8 cellular contexts compared by ENCODE assay signal in the genomic region with DNA sequence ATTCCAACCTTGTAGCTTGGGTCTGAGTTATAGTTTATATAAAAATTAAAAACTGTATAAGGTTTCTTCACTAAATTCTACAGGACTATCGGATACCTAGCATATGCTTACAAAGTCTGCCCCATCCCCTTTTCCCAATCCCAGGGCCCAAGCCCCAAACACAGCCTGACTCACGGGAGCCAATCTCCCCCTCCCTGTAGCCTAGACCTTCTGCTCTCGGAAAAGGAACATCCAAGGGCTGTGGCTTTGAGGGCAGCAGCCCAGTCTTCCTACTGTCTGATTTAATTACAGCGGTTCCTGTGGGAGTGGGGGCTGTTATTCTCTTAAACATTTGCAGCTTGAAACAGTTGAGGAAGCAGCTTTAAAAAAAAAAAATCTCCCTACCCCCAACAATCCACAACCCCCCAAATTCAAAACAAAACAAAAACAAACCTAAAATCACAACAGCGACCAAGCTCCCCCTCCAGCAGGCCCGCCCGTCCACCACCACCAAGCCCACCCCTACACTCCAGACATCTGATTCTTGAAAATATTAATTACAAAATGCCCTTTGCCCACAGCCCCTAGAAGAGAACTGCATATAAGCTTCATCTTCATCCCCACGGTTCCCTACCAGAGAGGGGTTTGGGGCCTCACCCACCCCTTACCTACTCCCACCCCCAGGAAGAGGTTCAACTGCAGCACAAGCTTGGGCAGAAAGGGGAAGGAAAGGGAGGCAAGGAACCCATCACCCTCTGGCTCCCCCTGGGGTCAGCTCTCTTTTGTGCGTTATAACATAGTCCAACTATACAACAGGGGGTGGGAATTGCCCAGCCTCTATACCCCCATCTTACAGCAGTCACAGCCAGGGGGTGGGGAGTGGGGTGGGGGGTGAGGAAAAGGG. TPM values are rescaled to one million over a fixed set of nuclear protein-coding genes. Genes with fewer than 3 reads are reported as not detected.
DNase-seq lines count a peak whose midpoint lies in the region; ATAC-seq and TF ChIP-seq lines count a peak whose summit lies in the region.

No MANE protein-coding gene starts in this region.

- DNase-seq in activated naive CD4-positive, alpha-beta T cell treated with Interleukin-2 at 50 U/mL for 16 hours, result peak; percentile 42
- DNase-seq in activated naive CD4-positive, alpha-beta T cell (lab: John Stamatoyannopoulos, UW), result no peak
- DNase-seq in NCI-H2227 treated with DMSO at 0.1 percent for 48 hours (lab: John Stamatoyannopoulos, UW), result peak; percentile 23
- DNase-seq in activated CD8-positive, alpha-beta memory T cell treated with anti-CD3 and anti-CD28 coated beads, Interleukin-2, amount 50 U/mL, for 48 hours, result peak; percentile 63
- peak; percentile 35 for DNase-seq in fibroblast of the aortic adventitia (ENCODE audit: low read depth)
- no peak for DNase-seq in gastrocnemius medialis
- DNase-seq in midbrain (lab: John Stamatoyannopoulos, UW), result no peak

- H3K36me3 ChIP-seq in gastrocnemius medialis, result peaks cover 0 to 37% of the 10 kb centered on the region in 2 donors

- H3K4me3 ChIP-seq in fibroblast of the aortic adventitia (ENCODE audit: low read depth, low read length) (no peak overlapping the region), gastrocnemius medialis (peak overlapping the region; percentile 79 to 98 (median 89))

- peak overlapping the region; percentile 96 to 99 (median 98) for H3K27ac ChIP-seq in gastrocnemius medialis

- TF ChIP-seq POLR2A in gastrocnemius medialis (IDR thresholded peaks at IDR 0.05), result no peak

- intact Hi-C loops in gastrocnemius medialis (cut with DNase I; ENCODE audit: low total_unique reads), result loop anchor here (1.0 to 5.0 kb wide), 2 partner anchors 37 to 302 kb away; partner anchors contain the start of gene CCNT1

- no peaks in the 10 kb centered on the region for H3K9me3 ChIP-seq in gastrocnemius medialis

- peak; percentile 49 for TF ChIP-seq CTCF in fibroblast of the aortic adventitia (IDR thresholded peaks at IDR 0.05; ENCODE audit: insufficient read depth, low read length)
- TF ChIP-seq CTCF in gastrocnemius medialis (IDR thresholded peaks at IDR 0.05 in 4 of 5, conservative IDR thresholded peaks at IDR 0.05 in 1 of 5), result no peak

- peaks cover 29 to 32% of the 10 kb centered on the region in 2 donors for H3K4me1 ChIP-seq in gastrocnemius medialis

- no peak for ATAC-seq in gastrocnemius medialis
- ATAC-seq in HG03520 (IDR thresholded peaks at IDR 0.05; ENCODE audit: unreplicated experiment), result no peak

- in situ Hi-C loops in gastrocnemius medialis (cut with MboI; ENCODE audit: low sequenced_read_pairs in 4 of 4), result no loop called here

- H3K27me3 ChIP-seq in gastrocnemius medialis, result no peaks in the 10 kb centered on the region

RNA-seq across cellular contexts. Expression of gene PRKAG1, which starts 1.1 kb away (rescaled TPM):
- total RNA-seq in fibroblast of the aortic adventitia (ENCODE audit: low replicate concordance), result 52.4 and 95.9 TPM in 2 replicates
- 10 to 100 TPM; 67.4 to 97.7 (median 83.9) TPM for total RNA-seq in gastrocnemius medialis

RNA-seq across cellular contexts. Expression of gene DDN, which starts 20.5 kb away (rescaled TPM):
- total RNA-seq in fibroblast of the aortic adventitia (ENCODE audit: low replicate concordance) (0.08 and 0.09 TPM in 2 replicates), gastrocnemius medialis (100 to 1,000 TPM in 3 of 4 donors, 10 to 100 TPM in 1; 26.8 to 415 (median 232) TPM)

RNA-seq across cellular contexts. Expression of gene KMT2D, which starts 40.9 kb away (rescaled TPM):
- total RNA-seq in fibroblast of the aortic adventitia (ENCODE audit: low replicate concordance) (22.6 and 23.8 TPM in 2 replicates), gastrocnemius medialis (10 to 100 TPM; 36.0 to 99.0 (median 71.3) TPM)

RNA-seq across cellular contexts. Expression of gene WNT1, which starts 41.6 kb away (rescaled TPM):
- total RNA-seq in fibroblast of the aortic adventitia (ENCODE audit: low replicate concordance), result not detected in 2 replicates
- not detected for total RNA-seq in gastrocnemius medialis

RNA-seq across cellular contexts. Expression of gene WNT10B, which starts 48.1 kb away (rescaled TPM):
- 0.18 and 0.98 TPM in 2 replicates for total RNA-seq in fibroblast of the aortic adventitia (ENCODE audit: low replicate concordance)
- not detected for total RNA-seq in gastrocnemius medialis

Comparison
In these comparisons a context has a peak if more than half of its experiments do, and no peak if none do; other contexts are left out.
1. DNase-seq: peak in activated naive CD4-positive, alpha-beta T cell treated with Interleukin-2 at 50 U/mL for 16 hours (single experiment), NCI-H2227 treated with DMSO at 0.1 percent for 48 hours (single experiment), activated CD8-positive, alpha-beta memory T cell treated with anti-CD3 and anti-CD28 coated beads, Interleukin-2, amount 50 U/mL, for 48 hours (single experiment) and fibroblast of the aortic adventitia (single experiment); none in activated naive CD4-positive, alpha-beta T cell (0 of 4), gastrocnemius medialis (0 of 2) and midbrain (single experiment).
2. RNA of gene DDN, which starts 20.5 kb away (total RNA-seq): 26.8 to 415 TPM in gastrocnemius medialis; 0.08 to 0.09 TPM in fibroblast of the aortic adventitia; every median in the first group is over 10 times any median in the second.